ENCODE assay signal across 29 cellular contexts in genomic region chr11:68081691-68082090, GRCh38. TPM values are rescaled to one million over a fixed set of nuclear protein-coding genes. Genes with fewer than 3 reads are reported as not detected.
A peak's percentile ranks its signal among the peaks of the same experiment; 100 is the strongest.
DNase-seq lines count a peak whose midpoint lies in the region; ATAC-seq and TF ChIP-seq lines count a peak whose summit lies in the region.
"Had no signal": no experiment of that assay in that cellular context is flagged by ENCODE, and none has a peak within 500 bp of the region (broad histone marks: within the 10 kb centered on the region; RNA-seq: fewer than 3 reads in every experiment).

No MANE protein-coding gene starts in this region.

- peaks cover 5% of the 10 kb centered on the region for H3K79me2 ChIP-seq in trophoblast cell (ENCODE audit: control insufficient read depth, insufficient read depth, low read length, poor library complexity)
- H3K79me2 ChIP-seq: parathyroid adenoma had no signal

- no peaks in the 10 kb centered on the region for H3K79me1 ChIP-seq in trophoblast cell (ENCODE audit: low read length)

- H3K4me1 Mint-ChIP-seq in glutamatergic neuron (ENCODE audit: low read depth, unreplicated experiment): peaks cover 14% of the 10 kb centered on the region
- H3K4me1 Mint-ChIP-seq in activated CD4-positive, alpha-beta T cell treated with anti-CD3 and anti-CD28 coated beads for 36 hours: no peaks in the 10 kb centered on the region

- CTCF ChIA-PET in activated CD4-positive, alpha-beta T cell treated with anti-CD3 and anti-CD28 coated beads for 36 hours (lab: Charles Lee): interaction anchor here (0.6 kb wide), 1 partner anchor 301 kb away, joined by 3 read pairs; no protein-coding TSS in a partner anchor

- peaks cover 4% of the 10 kb centered on the region for H3K36me3 Mint-ChIP-seq in glutamatergic neuron (ENCODE audit: unreplicated experiment)
- H3K36me3 Mint-ChIP-seq in activated CD4-positive, alpha-beta T cell treated with anti-CD3 and anti-CD28 coated beads for 36 hours (ENCODE audit: low read depth): peaks cover 3% of the 10 kb centered on the region
- H3K36me3 Mint-ChIP-seq: natural killer cell treated with Interleukin-12 subunit alpha and Interleukin-12 subunit beta and Interleukin-15 and Interleukin-18, amount 100 ng/mL, for 72 hours had no signal

- H2AK5ac ChIP-seq in trophoblast cell (ENCODE audit: low read length): no peak overlapping the region

- H3K36me3 ChIP-seq in trophoblast cell (ENCODE audit: control insufficient read depth in 1 of 2, insufficient read depth in 2 of 2, low read length in 2 of 2): peaks cover 14 to 27% of the 10 kb centered on the region in 2 experiments

- H3K27me3 Mint-ChIP-seq in glutamatergic neuron (ENCODE audit: unreplicated experiment): no peaks in the 10 kb centered on the region
- no peaks in the 10 kb centered on the region for H3K27me3 Mint-ChIP-seq in activated CD4-positive, alpha-beta T cell treated with anti-CD3 and anti-CD28 coated beads for 36 hours
- H3K27me3 Mint-ChIP-seq: activated T-cell treated with anti-CD3 and anti-CD28 coated beads, Interleukin-2, amount 50 U/mL, for 24 hours; dendritic cell treated with granulocyte-macrophage colony-stimulating factor and Interleukin-4, amounts not matched to agents 40 ng/mL and 50 ng/mL, for 4 days; natural killer cell treated with Interleukin-12 subunit alpha and Interleukin-12 subunit beta and Interleukin-15 and Interleukin-18, amount 100 ng/mL, for 72 hours had no signal

- no CpG with 5 or more reads among the region's 9 CpGs for WGBS in trophoblast cell (ENCODE audit: extremely low coverage, insufficient coverage, insufficient read length)

- no peak for ATAC-seq in activated CD4-positive, alpha-beta T cell treated with anti-CD3 and anti-CD28 coated beads for 36 hours
- no peak for ATAC-seq in HG02571 (IDR thresholded peaks at IDR 0.05; ENCODE audit: unreplicated experiment)
- ATAC-seq: A549; GM12878; left cardiac atrium; natural killer cell treated with Interleukin-12 subunit alpha and Interleukin-12 subunit beta and Interleukin-15 and Interleukin-18, amount 100 ng/mL, for 72 hours; Panc1 had no signal

- H3K23ac ChIP-seq in trophoblast cell (ENCODE audit: low read length): no peak overlapping the region

- no peak overlapping the region for H2BK12ac ChIP-seq in trophoblast cell (ENCODE audit: low read length)

- TF ChIP-seq CTCF in C4-2B (conservative IDR thresholded peaks at IDR 0.05) (no peak), glutamatergic neuron (IDR thresholded peaks at IDR 0.05; ENCODE audit: partially characterized antibody, unreplicated experiment) (no peak)

- no peak overlapping the region for H3K4me3 ChIP-seq in trophoblast cell (ENCODE audit: low read depth, low read length)
- H3K4me3 ChIP-seq: A549, adrenal gland, GM12878, heart right ventricle, sigmoid colon had no signal

- H3K4me3 Mint-ChIP-seq in glutamatergic neuron (ENCODE audit: unreplicated experiment): peak overlapping the region; percentile 1
- H3K4me3 Mint-ChIP-seq in activated CD4-positive, alpha-beta T cell treated with anti-CD3 and anti-CD28 coated beads for 36 hours: no peak overlapping the region
- H3K4me3 Mint-ChIP-seq: activated T-cell treated with anti-CD3 and anti-CD28 coated beads, Interleukin-2, amount 50 U/mL, for 24 hours; dendritic cell treated with granulocyte-macrophage colony-stimulating factor and Interleukin-4, amounts not matched to agents 40 ng/mL and 50 ng/mL, for 4 days; natural killer cell treated with Interleukin-12 subunit alpha and Interleukin-12 subunit beta and Interleukin-15 and Interleukin-18, amount 100 ng/mL, for 72 hours had no signal

- H3K27ac ChIP-seq in C4-2B (peak overlapping the region; percentile 53), trophoblast cell (ENCODE audit: low read depth, low read length) (peak overlapping the region; percentile 8)
- H3K27ac ChIP-seq: A549, adrenal gland, heart right ventricle, HL-60, parathyroid adenoma, sigmoid colon had no signal

- H3K27me3 ChIP-seq in trophoblast cell (ENCODE audit: insufficient read depth, low read length): no peaks in the 10 kb centered on the region
- H3K27me3 ChIP-seq: adrenal gland, heart right ventricle, sigmoid colon had no signal

- H4K12ac ChIP-seq in trophoblast cell (ENCODE audit: low read depth, low read length): no peak overlapping the region

- POLR2A ChIA-PET in activated CD4-positive, alpha-beta T cell treated with anti-CD3 and anti-CD28 coated beads for 36 hours (lab: Charles Lee): no interaction called here

- H3K9me3 Mint-ChIP-seq in glutamatergic neuron (ENCODE audit: unreplicated experiment): peaks cover 2% of the 10 kb centered on the region
- no peaks in the 10 kb centered on the region for H3K9me3 Mint-ChIP-seq in activated CD4-positive, alpha-beta T cell treated with anti-CD3 and anti-CD28 coated beads for 36 hours (ENCODE audit: low read depth)
- H3K9me3 Mint-ChIP-seq: activated T-cell treated with anti-CD3 and anti-CD28 coated beads, Interleukin-2, amount 50 U/mL, for 24 hours; dendritic cell treated with granulocyte-macrophage colony-stimulating factor and Interleukin-4, amounts not matched to agents 40 ng/mL and 50 ng/mL, for 4 days; natural killer cell treated with Interleukin-12 subunit alpha and Interleukin-12 subunit beta and Interleukin-15 and Interleukin-18, amount 100 ng/mL, for 72 hours had no signal

- no peaks in the 10 kb centered on the region for H3K4me1 ChIP-seq in trophoblast cell (ENCODE audit: control insufficient read depth in 1 of 2, insufficient read depth in 2 of 2, low read length in 2 of 2)
- H3K4me1 ChIP-seq: adrenal gland, parathyroid adenoma had no signal

- no peak overlapping the region for H2BK120ac ChIP-seq in trophoblast cell (ENCODE audit: insufficient read depth, low read length, poor library complexity)

- H3K9me3 ChIP-seq in trophoblast cell (ENCODE audit: insufficient read depth, low read depth, low read length): no peaks in the 10 kb centered on the region
- H3K9me3 ChIP-seq: A549, adrenal gland, heart right ventricle, sigmoid colon had no signal

- no peak overlapping the region for H2BK5ac ChIP-seq in trophoblast cell (ENCODE audit: low read depth, low read length, poor library complexity)

- H2AFZ ChIP-seq in trophoblast cell (ENCODE audit: insufficient read depth, low read length, poor library complexity): no peak overlapping the region
- H2AFZ ChIP-seq: parathyroid adenoma had no signal

- H3K14ac ChIP-seq in trophoblast cell (ENCODE audit: low read length): no peak overlapping the region

- no peak overlapping the region for H3K18ac ChIP-seq in trophoblast cell (ENCODE audit: low read length)

- DNase-seq in astrocyte of the hippocampus (ENCODE audit: low read depth, low spot score): peak; percentile 81
- no peak for DNase-seq in glutamatergic neuron
- no peak for DNase-seq in trophoblast cell
- DNase-seq in kidney tubule cell (ENCODE audit: low spot score): no peak
- no peak for DNase-seq in activated CD4-positive, alpha-beta T cell treated with anti-CD3 and anti-CD28 coated beads for 36 hours
- no peak for DNase-seq in A172 (ENCODE audit: low spot score)
- DNase-seq: activated CD8-positive, alpha-beta memory T cell treated with anti-CD3 and anti-CD28 coated beads for 24 hours; activated naive CD4-positive, alpha-beta T cell; activated T-cell treated with anti-CD3 and anti-CD28 coated beads, Interleukin-2, amount 50 U/mL, for 24 hours; caudate nucleus; COR-L47; heart right ventricle; left cardiac atrium; midbrain; NCI-H1092; NCI-H1930; NCI-H526; sigmoid colon; stimulated activated CD8-positive, alpha-beta memory T cell treated with anti-CD3 and anti-CD28 coated beads, Interleukin-4, amount 100 ng/mL, for 48 hours had no signal

- no peak overlapping the region for H3K4me2 ChIP-seq in trophoblast cell (ENCODE audit: low read length)
- H3K4me2 ChIP-seq: A549 had no signal

- no peak overlapping the region for H3K9ac ChIP-seq in trophoblast cell (ENCODE audit: low read length)
- H3K9ac ChIP-seq: parathyroid adenoma had no signal

- peak overlapping the region; percentile 29 for H3K27ac Mint-ChIP-seq in glutamatergic neuron (ENCODE audit: unreplicated experiment)
- no peak overlapping the region for H3K27ac Mint-ChIP-seq in activated CD4-positive, alpha-beta T cell treated with anti-CD3 and anti-CD28 coated beads for 36 hours
- H3K27ac Mint-ChIP-seq: activated T-cell treated with anti-CD3 and anti-CD28 coated beads, Interleukin-2, amount 50 U/mL, for 24 hours; dendritic cell treated with granulocyte-macrophage colony-stimulating factor and Interleukin-4, amounts not matched to agents 40 ng/mL and 50 ng/mL, for 4 days; natural killer cell treated with Interleukin-12 subunit alpha and Interleukin-12 subunit beta and Interleukin-15 and Interleukin-18, amount 100 ng/mL, for 72 hours had no signal

- H4K91ac ChIP-seq in trophoblast cell (ENCODE audit: low read depth, low read length): no peak overlapping the region

- no peak overlapping the region for H4K8ac ChIP-seq in trophoblast cell (ENCODE audit: low read depth, low read length)

- H3K4ac ChIP-seq in trophoblast cell (ENCODE audit: low read depth, low read length): no peak overlapping the region

- intact Hi-C loops in activated CD4-positive, alpha-beta T cell treated with anti-CD3 and anti-CD28 coated beads for 36 hours (cut with DNase I, micrococcal nuclease): no loop called here

RNA-seq across cellular contexts. Expression of gene CHKA, which starts 39.5 kb away (rescaled TPM):
- total RNA-seq in glutamatergic neuron (ENCODE audit: unreplicated experiment): 74.1 TPM
- 26.7 TPM in 2 replicates for polyA plus RNA-seq in trophoblast cell (2013)
- total RNA-seq in activated CD4-positive, alpha-beta T cell treated with anti-CD3 and anti-CD28 coated beads for 36 hours: 1 to 10 TPM; 5.5 to 7.5 TPM
- total RNA-seq in A172 (2014; rRNA removed; shearing (Covaris generic)): 18.6 and 26.9 TPM in 2 replicates

RNA-seq across cellular contexts. Expression of gene TCIRG1, which starts 42.9 kb away (rescaled TPM):
- total RNA-seq in glutamatergic neuron (ENCODE audit: unreplicated experiment): 47.2 TPM
- polyA plus RNA-seq in trophoblast cell (2013): 43.6 and 47.2 TPM in 2 replicates
- 100 to 1,000 TPM; 117 to 151 TPM for total RNA-seq in activated CD4-positive, alpha-beta T cell treated with anti-CD3 and anti-CD28 coated beads for 36 hours
- 149 and 167 TPM in 2 replicates for total RNA-seq in A172 (2014; rRNA removed; shearing (Covaris generic))

RNA-seq across cellular contexts. Expression of gene NDUFS8, which starts 51.2 kb away (rescaled TPM):
- total RNA-seq in glutamatergic neuron (ENCODE audit: unreplicated experiment): 136 TPM
- 81.4 and 85.8 TPM in 2 replicates for polyA plus RNA-seq in trophoblast cell (2013)
- 100 to 1,000 TPM; 108 to 113 TPM for total RNA-seq in activated CD4-positive, alpha-beta T cell treated with anti-CD3 and anti-CD28 coated beads for 36 hours
- 255 and 310 TPM in 2 replicates for total RNA-seq in A172 (2014; rRNA removed; shearing (Covaris generic))
